ENCODE assay signal across 20 cellular contexts in genomic region chr11:56967726-56968125, GRCh38. TPM values are rescaled to one million over a fixed set of nuclear protein-coding genes. Genes with fewer than 3 reads are reported as not detected.
A peak's percentile ranks its signal among the peaks of the same experiment; 100 is the strongest.
DNase-seq lines count a peak whose midpoint lies in the region; ATAC-seq and TF ChIP-seq lines count a peak whose summit lies in the region.
"Had no signal": no experiment of that assay in that cellular context is flagged by ENCODE, and none has a peak within 500 bp of the region (broad histone marks: within the 10 kb centered on the region; RNA-seq: fewer than 3 reads in every experiment).

No MANE protein-coding gene starts in this region.

- no peaks in the 10 kb centered on the region for H3K36me3 Mint-ChIP-seq in activated T-cell treated with anti-CD3 and anti-CD28 coated beads, Interleukin-2, amount 50 U/mL, for 72 hours (ENCODE audit: insufficient read depth in 2 of 2)
- H3K36me3 Mint-ChIP-seq: CD4-positive, alpha-beta memory T cell had no signal

- H3K4me3 ChIP-seq in LNCaP clone FGC (ENCODE audit: low read depth, low read length) (no peak overlapping the region), PC-3 (ENCODE audit: low read length) (no peak overlapping the region), mucosa of descending colon (no peak overlapping the region)
- H3K4me3 ChIP-seq: GM12878, HAP-1 had no signal

- H3K79me2 ChIP-seq in PC-3 (ENCODE audit: low read length): no peaks in the 10 kb centered on the region

- H3K9me3 Mint-ChIP-seq in activated T-cell treated with anti-CD3 and anti-CD28 coated beads, Interleukin-2, amount 50 U/mL, for 72 hours: peaks cover 7% of the 10 kb centered on the region in 2 donors

- BruUV-seq in PC-3 (replicated peaks; lab: Mats Ljungman, UMichigan): no TSS peak

- H3K9ac ChIP-seq in PC-3 (ENCODE audit: low read length): no peak overlapping the region

- TF ChIP-seq CTCF in LNCaP clone FGC (IDR thresholded peaks at IDR 0.05; ENCODE audit: control insufficient read depth, extremely low read depth, insufficient read depth) (no peak), PC-3 (conservative IDR thresholded peaks at IDR 0.05; ENCODE audit: low read depth, low read length) (no peak), mucosa of descending colon (IDR thresholded peaks at IDR 0.05) (no peak)

- H3K4me1 ChIP-seq in PC-3 (ENCODE audit: insufficient read depth, low read length): no peaks in the 10 kb centered on the region
- no peaks in the 10 kb centered on the region for H3K4me1 ChIP-seq in mucosa of descending colon (ENCODE audit: low read depth)
- H3K4me1 ChIP-seq: HAP-1 had no signal

- H3K27me3 Mint-ChIP-seq in activated T-cell treated with anti-CD3 and anti-CD28 coated beads, Interleukin-2, amount 50 U/mL, for 72 hours (ENCODE audit: low read depth): no peaks in the 10 kb centered on the region
- H3K27me3 Mint-ChIP-seq: CD4-positive, alpha-beta memory T cell had no signal

- CTCF ChIA-PET in PC-3 (lab: Charles Lee): no interaction called here

- no peaks in the 10 kb centered on the region for H3K9me3 ChIP-seq in PC-3 (ENCODE audit: low read length)
- no peaks in the 10 kb centered on the region for H3K9me3 ChIP-seq in mucosa of descending colon
- H3K9me3 ChIP-seq: HAP-1 had no signal

- H4K20me1 ChIP-seq in PC-3 (ENCODE audit: low read length): no peaks in the 10 kb centered on the region

- intact Hi-C loops in PC-3 (cut with micrococcal nuclease) (no loop called here), mucosa of descending colon (cut with DNase I, micrococcal nuclease) (no loop called here)

- H3K36me3 ChIP-seq in PC-3 (ENCODE audit: low read depth, low read length) (no peaks in the 10 kb centered on the region), mucosa of descending colon (ENCODE audit: low read depth) (no peaks in the 10 kb centered on the region)
- H3K36me3 ChIP-seq: HAP-1 had no signal

- no peaks in the 10 kb centered on the region for H3F3A ChIP-seq in PC-3 (ENCODE audit: low read length, unreplicated experiment)

- no peaks in the 10 kb centered on the region for H3K4me1 Mint-ChIP-seq in activated T-cell treated with anti-CD3 and anti-CD28 coated beads, Interleukin-2, amount 50 U/mL, for 72 hours (ENCODE audit: low read depth)
- H3K4me1 Mint-ChIP-seq: CD4-positive, alpha-beta memory T cell had no signal

- H3K4me2 ChIP-seq in PC-3 (ENCODE audit: low read length): no peak overlapping the region

- no peaks in the 10 kb centered on the region for H3K27me3 ChIP-seq in PC-3 (ENCODE audit: low read length)

- no peaks in the 10 kb centered on the region for H3K9me2 ChIP-seq in PC-3 (replicated peaks; ENCODE audit: low read length)

- DNase-seq in LNCaP clone FGC (ENCODE audit: low read depth) (peak; percentile 74), PC-3 (peak; percentile 44), epithelial cell of prostate (ENCODE audit: low read depth, low spot score) (peak; percentile 49), mucosa of descending colon (no peak), NCI-H345 (lab: John Stamatoyannopoulos, UW) (no peak)
- no peak for DNase-seq in activated T-cell treated with anti-CD3 and anti-CD28 coated beads, Interleukin-2, amount 50 U/mL, for 72 hours
- DNase-seq: C1 segment of cervical spinal cord; Calu3; CD4-positive, alpha-beta memory T cell; COR-L47; DMS79; EL; GDM1; GOT3; HFFc6 had no signal

- H3K27ac ChIP-seq in PC-3 (ENCODE audit: low read length): no peak overlapping the region
- H3K27ac ChIP-seq in epithelial cell of prostate: no peak overlapping the region

- no peak overlapping the region for H3K4me3 Mint-ChIP-seq in activated T-cell treated with anti-CD3 and anti-CD28 coated beads, Interleukin-2, amount 50 U/mL, for 72 hours
- H3K4me3 Mint-ChIP-seq: CD4-positive, alpha-beta memory T cell; HFFc6 had no signal

- H3K27ac Mint-ChIP-seq in activated T-cell treated with anti-CD3 and anti-CD28 coated beads, Interleukin-2, amount 50 U/mL, for 72 hours: no peak overlapping the region
- H3K27ac Mint-ChIP-seq: CD4-positive, alpha-beta memory T cell; HFFc6 had no signal

- POLR2A ChIA-PET in PC-3 (lab: Charles Lee; ENCODE audit: unreplicated experiment): no interaction called here

- ATAC-seq in PC-3: no peak
- ATAC-seq in mucosa of descending colon: peak; percentile 44
- no peak for ATAC-seq in activated T-cell treated with anti-CD3 and anti-CD28 coated beads, Interleukin-2, amount 50 U/mL, for 72 hours (replicated peaks in 1 of 2)
- ATAC-seq in GM18867 (IDR thresholded peaks at IDR 0.05; ENCODE audit: unreplicated experiment): no peak
- ATAC-seq: GM12878 had no signal

- H2AFZ ChIP-seq in PC-3 (ENCODE audit: low read length): no peak overlapping the region

RNA-seq across cellular contexts. Expression of gene OR5AK2, which starts 21.0 kb away (rescaled TPM):
- total RNA-seq in PC-3 (2014; rRNA removed): not detected in 2 replicates
- total RNA-seq in mucosa of descending colon: not detected
- not detected for total RNA-seq in activated T-cell treated with anti-CD3 and anti-CD28 coated beads, Interleukin-2, amount 50 U/mL, for 72 hours
- total RNA-seq: A172; A673; Calu3; CD4-positive, alpha-beta memory T cell; GM12878; HFFc6 had no signal

Comparison
In these comparisons a context has a peak if more than half of its experiments do, and no peak if none do; other contexts are left out.
1. DNase-seq: peak in LNCaP clone FGC (single experiment), PC-3 (single experiment) and epithelial cell of prostate (single experiment); none in mucosa of descending colon (0 of 3), activated T-cell treated with anti-CD3 and anti-CD28 coated beads, Interleukin-2, amount 50 U/mL, for 72 hours (0 of 2) and NCI-H345 (single experiment).